ENCODE assay signal across 11 cellular contexts in genomic region chr6:33433001-33433559, GRCh38. TPM values are rescaled to one million over a fixed set of nuclear protein-coding genes. Genes with fewer than 3 reads are reported as not detected.
A peak's percentile ranks its signal among the peaks of the same experiment; 100 is the strongest.
DNase-seq lines count a peak whose midpoint lies in the region; ATAC-seq and TF ChIP-seq lines count a peak whose summit lies in the region.
"Had no signal": no experiment of that assay in that cellular context is flagged by ENCODE, and none has a peak within 500 bp of the region (broad histone marks: within the 10 kb centered on the region; RNA-seq: fewer than 3 reads in every experiment).

No MANE protein-coding gene starts in this region.

- no peak overlapping the region for H2AFZ ChIP-seq in fibroblast of lung (ENCODE audit: low read length)

- H3K4me3 ChIP-seq in NT2/D1 (ENCODE audit: insufficient read length, low read depth) (peak overlapping the region; percentile 3), fibroblast of lung (replicated peaks in 1 of 4; ENCODE audit: control extremely low read depth in 1 of 4, insufficient read depth in 1 of 4, low read depth in 3 of 4, low read length in 4 of 4) (no peak overlapping the region)
- H3K4me3 ChIP-seq: SK-N-MC had no signal

- TF ChIP-seq CTCF in fibroblast of lung (conservative IDR thresholded peaks at IDR 0.05 in 1 of 2, IDR thresholded peaks at IDR 0.05 in 1 of 2; ENCODE audit: low read depth in 1 of 2, low read length in 2 of 2) (no peak), omental fat pad (IDR thresholded peaks at IDR 0.05) (no peak)

- H3K4me1 ChIP-seq in NT2/D1 (ENCODE audit: insufficient read depth, insufficient read length) = peaks cover 20% of the 10 kb centered on the region
- H3K4me1 ChIP-seq in fibroblast of lung (ENCODE audit: control insufficient read depth, extremely low read depth, insufficient read depth, low read length) = peaks cover 22% of the 10 kb centered on the region

- H3K27me3 ChIP-seq in NT2/D1 (ENCODE audit: insufficient read depth, insufficient read length) (no peaks in the 10 kb centered on the region), fibroblast of lung (ENCODE audit: control insufficient read depth, insufficient read depth, low read length) (no peaks in the 10 kb centered on the region)

- peaks cover 18% of the 10 kb centered on the region for H3K79me2 ChIP-seq in fibroblast of lung (ENCODE audit: control insufficient read depth, insufficient read depth, low read length)

- peaks cover 30% of the 10 kb centered on the region for H3K36me3 ChIP-seq in NT2/D1 (ENCODE audit: insufficient read depth, insufficient read length, low read length)
- peaks cover 17% of the 10 kb centered on the region for H3K36me3 ChIP-seq in fibroblast of lung (ENCODE audit: control insufficient read depth, insufficient read depth, low read length)

- no peak overlapping the region for H3K27ac ChIP-seq in fibroblast of lung (ENCODE audit: insufficient read depth, low read length)
- H3K27ac ChIP-seq: SK-N-MC had no signal

- H3K4me2 ChIP-seq in fibroblast of lung (ENCODE audit: extremely low read depth, insufficient read depth, low read length) = no peak overlapping the region

- H3K9me3 ChIP-seq in NT2/D1 (ENCODE audit: insufficient read depth, low read length) = no peaks in the 10 kb centered on the region
- no peaks in the 10 kb centered on the region for H3K9me3 ChIP-seq in fibroblast of lung (ENCODE audit: control insufficient read depth, insufficient read depth, low read depth, low read length)

- DNase-seq in ELF-1 (ENCODE audit: low read depth, low spot score) (peak; percentile 77), NT2/D1 (ENCODE audit: low read depth, low spot score) (no peak), fibroblast of lung (ENCODE audit: low read depth in 2 of 2) (no peak), omental fat pad (ENCODE audit: low spot score) (no peak), DMS79 (lab: John Stamatoyannopoulos, UW) (no peak)
- DNase-seq in activated effector memory CD4-positive, alpha-beta T cell treated with Interleukin-2 at 50 U/mL for 16 hours = no peak
- DNase-seq: DMS79 treated with DMSO at 0.1 percent for 48 hours, NCI-H446 treated with DMSO at 0.1 percent for 48 hours had no signal

- H4K20me1 ChIP-seq in fibroblast of lung (ENCODE audit: control insufficient read depth, extremely low read depth, insufficient read depth, low read length) = no peaks in the 10 kb centered on the region

- peak; percentile 12 for ATAC-seq in omental fat pad (ENCODE audit: low FRiP score)
- ATAC-seq in HG02884 (IDR thresholded peaks at IDR 0.05; ENCODE audit: unreplicated experiment) = no peak
- ATAC-seq in esophagus mucosa = no peak

- peak overlapping the region; percentile 73 for H3K9ac ChIP-seq in NT2/D1 (ENCODE audit: insufficient read length, low read depth)
- H3K9ac ChIP-seq in fibroblast of lung (ENCODE audit: insufficient read depth, low read length) = peak overlapping the region; percentile 20

RNA-seq across cellular contexts. Expression of gene SYNGAP1, which starts 13.2 kb away (rescaled TPM):
- total RNA-seq in fibroblast of lung = 4.6 and 7.3 TPM in 2 replicates
- polyA plus RNA-seq in fibroblast of lung = 3.6 and 5.9 TPM in 2 replicates
- polyA plus RNA-seq in fibroblast of lung (2012) = 13.7 and 14.9 TPM in 2 replicates
- polyA minus RNA-seq in fibroblast of lung (ENCODE audit: low replicate concordance) = 8.8 and 12.5 TPM in 2 replicates
- total RNA-seq in omental fat pad = 10 to 100 TPM in 3 of 4 donors, 1 to 10 TPM in 1; 8.8 to 12.3 (median 10.3) TPM
- 7.1 TPM for total RNA-seq in esophagus mucosa

RNA-seq across cellular contexts. Expression of gene CUTA, which starts 15.2 kb away (rescaled TPM):
- total RNA-seq in fibroblast of lung (105 and 127 TPM in 2 replicates), omental fat pad (100 to 1,000 TPM in 2 of 4 donors, 10 to 100 TPM in 2; 57.1 to 107 (median 98.1) TPM), esophagus mucosa (92.4 TPM)
- 264 and 347 TPM in 2 replicates for polyA plus RNA-seq in fibroblast of lung
- 404 and 504 TPM in 2 replicates for polyA plus RNA-seq in fibroblast of lung (2012)
- 203 and 241 TPM in 2 replicates for polyA minus RNA-seq in fibroblast of lung (ENCODE audit: low replicate concordance)

RNA-seq across cellular contexts. Expression of gene ZBTB9, which starts 21.3 kb away (rescaled TPM):
- 4.1 and 4.9 TPM in 2 replicates for total RNA-seq in fibroblast of lung
- polyA plus RNA-seq in fibroblast of lung = 5.2 and 6.7 TPM in 2 replicates
- 5.6 and 8.8 TPM in 2 replicates for polyA plus RNA-seq in fibroblast of lung (2012)
- polyA minus RNA-seq in fibroblast of lung (ENCODE audit: low replicate concordance) = 5.5 and 10.2 TPM in 2 replicates
- 1 to 10 TPM; 1.4 to 8.6 (median 5.7) TPM for total RNA-seq in omental fat pad
- 5.5 TPM for total RNA-seq in esophagus mucosa

RNA-seq across cellular contexts. Expression of gene PHF1, which starts 22.3 kb away (rescaled TPM):
- total RNA-seq in fibroblast of lung (24.4 and 28.9 TPM in 2 replicates), omental fat pad (10 to 100 TPM; 40.8 to 56.5 (median 48.9) TPM), esophagus mucosa (13.4 TPM)
- 29.6 and 32.9 TPM in 2 replicates for polyA plus RNA-seq in fibroblast of lung
- 33.7 and 33.9 TPM in 2 replicates for polyA plus RNA-seq in fibroblast of lung (2012)
- polyA minus RNA-seq in fibroblast of lung (ENCODE audit: low replicate concordance) = 47.0 and 75.3 TPM in 2 replicates

RNA-seq across cellular contexts. Expression of gene KIFC1, which starts 41.5 kb away (rescaled TPM):
- total RNA-seq in fibroblast of lung (0.51 and 5.3 TPM in 2 replicates), omental fat pad (10 to 100 TPM in 1 of 4 donors, 1 to 10 TPM in 1, under 1 TPM in 2; 0.25 to 10.8 (median 3.1) TPM), esophagus mucosa (19.0 TPM)
- 8.0 and 36.6 TPM in 2 replicates for polyA plus RNA-seq in fibroblast of lung
- 7.5 and 33.4 TPM in 2 replicates for polyA plus RNA-seq in fibroblast of lung (2012)
- 6.1 and 27.2 TPM in 2 replicates for polyA minus RNA-seq in fibroblast of lung (ENCODE audit: low replicate concordance)
